In genomic region chr5:134034326-134034725, GRCh38 we compare ENCODE assay signal across 28 cellular contexts.
"Had no signal": no experiment of that assay in that cellular context is flagged by ENCODE, and none has a peak within 500 bp of the region (broad histone marks: within the 10 kb centered on the region; RNA-seq: fewer than 3 reads in every experiment).

No MANE protein-coding gene starts in this region.

- H3K27ac ChIP-seq: neutrophil, pancreas, psoas muscle, right lobe of liver, sigmoid colon, stomach, tibial artery, transverse colon, upper lobe of right lung, uterus had no signal

- H3K4me3 ChIP-seq: pancreas, psoas muscle, right lobe of liver, sigmoid colon, stomach, tibial artery, transverse colon, upper lobe of right lung, uterus had no signal

- H3K27ac Mint-ChIP-seq: naive B cell; natural killer cell treated with Interleukin-12 subunit alpha and Interleukin-12 subunit beta and Interleukin-15 and Interleukin-18, amount 100 ng/mL, for 72 hours; nephron progenitor cell; progenitor cell of endocrine pancreas; stimulated activated effector memory CD8-positive, alpha-beta T cell treated with anti-CD3 and anti-CD28 coated beads, Interleukin-12 subunit alpha, Interleukin-12 subunit beta, amount 100 ng/mL, for 72 hours; stimulated activated naive B cell treated with anti-CD40 and anti-IgM and Interleukin-4, amounts not matched to agents 10 μg/mL and 1 μg/mL and 100 μg/mL, for 72 hours; stimulated activated naive CD8-positive, alpha-beta T cell treated with anti-CD3 and anti-CD28 coated beads, Interleukin-15, Interleukin-2, amounts not matched to agents 100 ng/mL and 50 ng/mL, for 24 hours; type B pancreatic cell had no signal

- H3K36me3 Mint-ChIP-seq: naive B cell; naive thymus-derived CD8-positive, alpha-beta T cell; natural killer cell treated with Interleukin-12 subunit alpha and Interleukin-12 subunit beta and Interleukin-15 and Interleukin-18, amount 100 ng/mL, for 72 hours; stimulated activated effector memory CD8-positive, alpha-beta T cell treated with anti-CD3 and anti-CD28 coated beads, Interleukin-12 subunit alpha, Interleukin-12 subunit beta, amount 100 ng/mL, for 72 hours; stimulated activated naive B cell treated with anti-CD40 and anti-IgM and Interleukin-4, amounts not matched to agents 10 μg/mL and 1 μg/mL and 100 μg/mL, for 72 hours; type B pancreatic cell had no signal

- H3K27me3 ChIP-seq: neutrophil, pancreas, right lobe of liver, sigmoid colon, stomach, tibial artery, transverse colon, upper lobe of right lung, uterus had no signal

- H3K4me1 ChIP-seq: pancreas, psoas muscle, sigmoid colon, stomach, tibial artery, upper lobe of right lung, uterus had no signal

- H3K4me3 Mint-ChIP-seq: naive B cell; naive thymus-derived CD8-positive, alpha-beta T cell; natural killer cell treated with Interleukin-12 subunit alpha and Interleukin-12 subunit beta and Interleukin-15 and Interleukin-18, amount 100 ng/mL, for 72 hours; nephron progenitor cell; neural crest cell; stimulated activated effector memory CD8-positive, alpha-beta T cell treated with anti-CD3 and anti-CD28 coated beads, Interleukin-12 subunit alpha, Interleukin-12 subunit beta, amount 100 ng/mL, for 72 hours; stimulated activated naive B cell treated with anti-CD40 and anti-IgM and Interleukin-4, amounts not matched to agents 10 μg/mL and 1 μg/mL and 100 μg/mL, for 72 hours; stimulated activated naive CD8-positive, alpha-beta T cell treated with anti-CD3 and anti-CD28 coated beads, Interleukin-15, Interleukin-2, amounts not matched to agents 100 ng/mL and 50 ng/mL, for 24 hours; type B pancreatic cell had no signal

- H3K36me3 ChIP-seq: neutrophil, pancreas, right lobe of liver, sigmoid colon, stomach, tibial artery, transverse colon, upper lobe of right lung, uterus had no signal

- H3K4me1 Mint-ChIP-seq: neural crest cell; stimulated activated effector memory CD8-positive, alpha-beta T cell treated with anti-CD3 and anti-CD28 coated beads, Interleukin-12 subunit alpha, Interleukin-12 subunit beta, amount 100 ng/mL, for 72 hours had no signal

- DNase-seq: naive B cell; naive thymus-derived CD8-positive, alpha-beta T cell; nephron progenitor cell; nucleus accumbens; psoas muscle; right cardiac atrium; right lobe of liver; sigmoid colon; small intestine; stimulated activated CD4-positive, alpha-beta T cell treated with anti-CD3 and anti-CD28 coated beads, Interleukin-12 subunit alpha, Interleukin-12 subunit beta, amount 100 ng/mL, for 4 hours; stimulated activated CD4-positive, alpha-beta T cell treated with anti-CD3 and anti-CD28 coated beads, Interleukin-2, amount 100 ng/mL, for 24 hours; stimulated activated CD4-positive, alpha-beta T cell treated with anti-CD3 and anti-CD28 coated beads, Interleukin-2, amount 100 ng/mL, for 48 hours; stimulated activated CD4-positive, alpha-beta T cell treated with anti-CD3 and anti-CD28 coated beads, Interleukin-4, amount 100 ng/mL, for 24 hours; stimulated activated naive B cell treated with anti-CD40 and anti-IgM and Interleukin-4, amounts not matched to agents 10 μg/mL and 1 μg/mL and 100 μg/mL, for 72 hours; stimulated activated naive CD4-positive, alpha-beta T cell treated with Interleukin-2 at 50 U/mL for 16 hours; stomach; tibial artery; transverse colon; upper lobe of right lung; uterus had no signal

- H3K27me3 Mint-ChIP-seq: naive B cell; naive thymus-derived CD8-positive, alpha-beta T cell; natural killer cell treated with Interleukin-12 subunit alpha and Interleukin-12 subunit beta and Interleukin-15 and Interleukin-18, amount 100 ng/mL, for 72 hours; progenitor cell of endocrine pancreas; stimulated activated naive B cell treated with anti-CD40 and anti-IgM and Interleukin-4, amounts not matched to agents 10 μg/mL and 1 μg/mL and 100 μg/mL, for 72 hours; stimulated activated naive CD8-positive, alpha-beta T cell treated with anti-CD3 and anti-CD28 coated beads, Interleukin-15, Interleukin-2, amounts not matched to agents 100 ng/mL and 50 ng/mL, for 24 hours; type B pancreatic cell had no signal

- H3K9me3 Mint-ChIP-seq: naive B cell; naive thymus-derived CD8-positive, alpha-beta T cell; natural killer cell treated with Interleukin-12 subunit alpha and Interleukin-12 subunit beta and Interleukin-15 and Interleukin-18, amount 100 ng/mL, for 72 hours; nephron progenitor cell; neural crest cell; stimulated activated effector memory CD8-positive, alpha-beta T cell treated with anti-CD3 and anti-CD28 coated beads, Interleukin-12 subunit alpha, Interleukin-12 subunit beta, amount 100 ng/mL, for 72 hours; stimulated activated naive B cell treated with anti-CD40 and anti-IgM and Interleukin-4, amounts not matched to agents 10 μg/mL and 1 μg/mL and 100 μg/mL, for 72 hours; stimulated activated naive CD8-positive, alpha-beta T cell treated with anti-CD3 and anti-CD28 coated beads, Interleukin-15, Interleukin-2, amounts not matched to agents 100 ng/mL and 50 ng/mL, for 24 hours; type B pancreatic cell had no signal

- ATAC-seq: naive thymus-derived CD8-positive, alpha-beta T cell; natural killer cell treated with Interleukin-12 subunit alpha and Interleukin-12 subunit beta and Interleukin-15 and Interleukin-18, amount 100 ng/mL, for 72 hours; pancreas; psoas muscle; right cardiac atrium; right lobe of liver; stimulated activated effector memory CD8-positive, alpha-beta T cell treated with anti-CD3 and anti-CD28 coated beads, Interleukin-12 subunit alpha, Interleukin-12 subunit beta, amount 100 ng/mL, for 72 hours; stimulated activated naive B cell treated with anti-CD40 and anti-IgM and Interleukin-4, amounts not matched to agents 10 μg/mL and 1 μg/mL and 100 μg/mL, for 72 hours; upper lobe of right lung had no signal

- H3K9me3 ChIP-seq: neutrophil, pancreas, psoas muscle, right lobe of liver, sigmoid colon, stomach, tibial artery, transverse colon, upper lobe of right lung, uterus had no signal
